21 cellular contexts compared by ENCODE assay signal in genomic region chr12:7856516-7856915, GRCh38. TPM values are rescaled to one million over a fixed set of nuclear protein-coding genes. Genes with fewer than 3 reads are reported as not detected.
"Had no signal": no experiment of that assay in that cellular context is flagged by ENCODE, and none has a peak within 500 bp of the region (broad histone marks: within the 10 kb centered on the region; RNA-seq: fewer than 3 reads in every experiment).

No MANE protein-coding gene starts in this region.

- H3K27me3 ChIP-seq: adrenal gland, body of pancreas, esophagus muscularis mucosa, foreskin keratinocyte, neural progenitor cell had no signal

- ATAC-seq: body of pancreas; effector memory CD8-positive, alpha-beta T cell; foreskin keratinocyte; heart left ventricle; T-cell had no signal

- H3K9ac ChIP-seq: neural progenitor cell, parathyroid adenoma had no signal

- H3K27ac ChIP-seq: adrenal gland, body of pancreas, esophagus muscularis mucosa, foreskin keratinocyte, heart left ventricle, neural progenitor cell, parathyroid adenoma, skin epidermis, VCaP had no signal

- H3K9me3 Mint-ChIP-seq: activated T-helper 2 cell treated with anti-CD3 and anti-CD28 coated beads, Interferon-gamma antibody, Interleukin-2, Interleukin-4, amounts not matched to agents 10 μg/mL and 5 μg/mL and 100 μg/mL, durations not matched to agents 14 hours and 24 hours and 36 hours; dendritic cell treated with granulocyte-macrophage colony-stimulating factor and Interleukin-4, amounts not matched to agents 40 ng/mL and 50 ng/mL, for 4 days; effector memory CD8-positive, alpha-beta T cell; neural progenitor cell; T-cell had no signal

- H3K9me3 ChIP-seq: adrenal gland, body of pancreas, esophagus muscularis mucosa, heart left ventricle had no signal

- H3K36me3 ChIP-seq: adrenal gland, esophagus muscularis mucosa, heart left ventricle, neural progenitor cell had no signal

- H3K4me1 ChIP-seq: adrenal gland, body of pancreas, parathyroid adenoma had no signal

- H3K79me2 ChIP-seq: parathyroid adenoma had no signal

- DNase-seq: activated CD4-positive, alpha-beta T cell treated with anti-CD3 and anti-CD28 coated beads for 4 hours; activated CD8-positive, alpha-beta memory T cell treated with anti-CD3 and anti-CD28 coated beads for 24 hours; activated naive CD4-positive, alpha-beta T cell treated with anti-CD3 and anti-CD28 coated beads, Interleukin-2, amount 50 U/mL, for 16 hours; activated T-cell treated with anti-CD3 and anti-CD28 coated beads for 4 hours; body of pancreas; effector memory CD8-positive, alpha-beta T cell; heart left ventricle; T-cell; T1000 had no signal

- H3K4me3 Mint-ChIP-seq: dendritic cell treated with granulocyte-macrophage colony-stimulating factor and Interleukin-4, amounts not matched to agents 40 ng/mL and 50 ng/mL, for 4 days; effector memory CD8-positive, alpha-beta T cell; neural progenitor cell; T-cell had no signal

- H3K4me3 ChIP-seq: adrenal gland, body of pancreas, esophagus muscularis mucosa, heart left ventricle, neural progenitor cell, skin epidermis had no signal

- FAIRE-seq: keratinocyte had no signal

- H3K4me2 ChIP-seq: neural progenitor cell had no signal

- H3K27ac Mint-ChIP-seq: activated T-helper 2 cell treated with anti-CD3 and anti-CD28 coated beads, Interferon-gamma antibody, Interleukin-2, Interleukin-4, amounts not matched to agents 10 μg/mL and 5 μg/mL and 100 μg/mL, durations not matched to agents 14 hours and 24 hours and 36 hours; dendritic cell treated with granulocyte-macrophage colony-stimulating factor and Interleukin-4, amounts not matched to agents 40 ng/mL and 50 ng/mL, for 4 days; effector memory CD8-positive, alpha-beta T cell; neural progenitor cell; T-cell had no signal

- H3K36me3 Mint-ChIP-seq: neural progenitor cell, T-cell had no signal

RNA-seq across cellular contexts. Expression of gene SLC2A14, which starts 16.2 kb away (rescaled TPM):
- total RNA-seq: myocyte had no signal
- polyA plus RNA-seq: heart left ventricle, liver had no signal
